Comparison of ENCODE assay signal across 17 cellular contexts in the genomic region with DNA sequence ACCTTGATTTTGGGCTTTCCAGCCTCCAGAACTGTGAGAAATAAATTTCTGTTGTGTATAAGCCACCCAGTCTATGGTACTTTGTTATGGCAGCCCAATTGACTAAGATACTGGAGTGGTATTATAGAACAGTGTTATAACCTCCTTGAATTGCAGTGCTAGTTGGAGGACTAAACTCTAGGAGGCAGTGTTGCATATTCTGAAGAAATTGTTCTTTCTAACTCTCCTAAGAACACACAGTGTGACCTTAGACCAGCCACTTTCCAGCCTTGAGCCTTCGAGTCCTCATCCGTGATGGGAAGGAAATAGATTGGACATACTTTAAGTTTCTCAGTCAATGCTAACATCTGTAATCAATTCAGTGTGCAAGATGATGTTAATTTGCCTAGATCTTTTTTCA. TPM values are rescaled to one million over a fixed set of nuclear protein-coding genes. Genes with fewer than 3 reads are reported as not detected.
A peak's percentile ranks its signal among the peaks of the same experiment; 100 is the strongest.
DNase-seq lines count a peak whose midpoint lies in the region; FAIRE-seq and TF ChIP-seq lines count a peak whose summit lies in the region.
"Had no signal": no experiment of that assay in that cellular context is flagged by ENCODE, and none has a peak within 500 bp of the region (broad histone marks: within the 10 kb centered on the region; RNA-seq: fewer than 3 reads in every experiment).

No MANE protein-coding gene starts in this region.

- H3K4me2 ChIP-seq in OCI-LY1 (ENCODE audit: low read length) (no peak overlapping the region), endothelial cell of umbilical vein (ENCODE audit: insufficient read depth, low read length) (no peak overlapping the region)
- H3K4me2 ChIP-seq: BLaER1 had no signal

- no peaks in the 10 kb centered on the region for H3K9me1 ChIP-seq in endothelial cell of umbilical vein (replicated peaks; ENCODE audit: control insufficient read depth, extremely low read depth, insufficient read depth, low read length)

- no peaks in the 10 kb centered on the region for H3K36me3 Mint-ChIP-seq in mesothelial cell of epicardium

- H3K4me3 ChIP-seq in OCI-LY1 (ENCODE audit: low read depth, low read length, poor library complexity, severe bottlenecking) (no peak overlapping the region), endothelial cell of umbilical vein (replicated peaks in 1 of 3; ENCODE audit: insufficient read depth in 1 of 3, low read depth in 1 of 3, low read length in 3 of 3) (no peak overlapping the region)
- H3K4me3 ChIP-seq: BLaER1, mucosa of descending colon had no signal

- H3K9me3 Mint-ChIP-seq in mesothelial cell of epicardium, result no peaks in the 10 kb centered on the region
- H3K9me3 Mint-ChIP-seq: central memory CD8-positive, alpha-beta T cell had no signal

- DNase-seq in endothelial cell of umbilical vein (ENCODE audit: low read depth, low spot score), result no peak
- no peak for DNase-seq in activated CD8-positive, alpha-beta memory T cell treated with anti-CD3 and anti-CD28 coated beads, Interleukin-2, amount 50 U/mL, for 4 hours
- no peak for DNase-seq in GM12892 (ENCODE audit: insufficient read length)
- DNase-seq in mesothelial cell of epicardium (ENCODE audit: low spot score in 2 of 2, unreplicated experiment in 2 of 2), result no peak
- no peak for DNase-seq in AG08396 (ENCODE audit: low spot score)
- DNase-seq: activated gamma-delta T cell treated with Interleukin-2 at 50 U/mL for 16 hours; mucosa of descending colon; NCI-H1048; NCI-H510A treated with DMSO at 0.1 percent for 48 hours; stimulated activated naive CD8-positive, alpha-beta T cell treated with anti-CD3 and anti-CD28 coated beads, Interleukin-15, Interleukin-2, amounts not matched to agents 100 U/mL and 50 U/mL, for 24 hours had no signal

- no peak overlapping the region for H3K27ac ChIP-seq in 22Rv1
- no peak overlapping the region for H3K27ac ChIP-seq in OCI-LY1 (ENCODE audit: low read depth, low read length, poor library complexity, severe bottlenecking)
- H3K27ac ChIP-seq in endothelial cell of umbilical vein (ENCODE audit: insufficient read depth, low read depth, low read length), result no peak overlapping the region
- H3K27ac ChIP-seq: BLaER1 had no signal

- H3K4me1 ChIP-seq in OCI-LY1 (ENCODE audit: insufficient read depth, low read length, severe bottlenecking), result no peaks in the 10 kb centered on the region
- no peaks in the 10 kb centered on the region for H3K4me1 ChIP-seq in endothelial cell of umbilical vein (ENCODE audit: control insufficient read depth, extremely low read depth, insufficient read depth, low read length)
- H3K4me1 ChIP-seq: BLaER1 had no signal

- no peak overlapping the region for H3K4me3 Mint-ChIP-seq in mesothelial cell of epicardium
- H3K4me3 Mint-ChIP-seq: central memory CD8-positive, alpha-beta T cell had no signal

- POLR2A ChIA-PET in endothelial cell of umbilical vein (lab: Charles Lee), result no interaction called here

- no peaks in the 10 kb centered on the region for H3K4me1 Mint-ChIP-seq in mesothelial cell of epicardium
- H3K4me1 Mint-ChIP-seq: central memory CD8-positive, alpha-beta T cell had no signal

- no peak overlapping the region for H2AFZ ChIP-seq in OCI-LY1 (ENCODE audit: low read length)
- H2AFZ ChIP-seq in endothelial cell of umbilical vein (ENCODE audit: low read depth, low read length), result no peak overlapping the region

- H3K27me3 ChIP-seq in OCI-LY1 (ENCODE audit: insufficient read depth, low read length), result no peaks in the 10 kb centered on the region
- H3K27me3 ChIP-seq in endothelial cell of umbilical vein (ENCODE audit: control insufficient read depth in 2 of 2, insufficient read depth in 2 of 2, low read length in 2 of 2), result no peaks in the 10 kb centered on the region
- H3K27me3 ChIP-seq: BLaER1 had no signal

- no peaks in the 10 kb centered on the region for H3K9me2 ChIP-seq in OCI-LY1 (ENCODE audit: low read depth, low read length)

- no peaks in the 10 kb centered on the region for H3F3A ChIP-seq in OCI-LY1 (ENCODE audit: insufficient read depth, low read length)

- intact Hi-C loops in endothelial cell of umbilical vein (cut with micrococcal nuclease), result no loop called here

- H3K79me2 ChIP-seq in OCI-LY1 (ENCODE audit: insufficient read depth, low read length) (no peaks in the 10 kb centered on the region), endothelial cell of umbilical vein (ENCODE audit: control insufficient read depth, insufficient read depth, low read length) (no peaks in the 10 kb centered on the region)

- TF ChIP-seq POLR2A in endothelial cell of umbilical vein (IDR thresholded peaks at IDR 0.05; ENCODE audit: low read depth, low read length), result no peak
- no peak for TF ChIP-seq POLR2A in GM12892 (IDR thresholded peaks at IDR 0.05; ENCODE audit: low read depth, low read length)

- H3K9ac ChIP-seq in OCI-LY1 (ENCODE audit: low read length) (no peak overlapping the region), endothelial cell of umbilical vein (replicated peaks; ENCODE audit: extremely low read depth, insufficient read depth, low read length) (no peak overlapping the region)
- H3K9ac ChIP-seq: BLaER1 had no signal

- H3K36me3 ChIP-seq in OCI-LY1 (ENCODE audit: insufficient read depth, low read length), result no peaks in the 10 kb centered on the region
- no peaks in the 10 kb centered on the region for H3K36me3 ChIP-seq in endothelial cell of umbilical vein (ENCODE audit: control insufficient read depth in 2 of 2, extremely low read depth in 1 of 2, insufficient read depth in 2 of 2, low read length in 2 of 2)
- H3K36me3 ChIP-seq: BLaER1 had no signal

- H4K20me1 ChIP-seq in OCI-LY1 (ENCODE audit: insufficient read depth, low read length) (no peaks in the 10 kb centered on the region), endothelial cell of umbilical vein (replicated peaks; ENCODE audit: control insufficient read depth, extremely low read depth, insufficient read depth, low read length) (no peaks in the 10 kb centered on the region)
- H4K20me1 ChIP-seq: BLaER1 had no signal

- dilution Hi-C loops in endothelial cell of umbilical vein (cut with MboI; ENCODE audit: extremely low pct_ligation_motif_present, low sequenced_read_pairs), result no loop called here

- no peaks in the 10 kb centered on the region for H3K27me3 Mint-ChIP-seq in mesothelial cell of epicardium (ENCODE audit: low read depth)
- H3K27me3 Mint-ChIP-seq: central memory CD8-positive, alpha-beta T cell had no signal

- no peaks in the 10 kb centered on the region for H3K9me3 ChIP-seq in OCI-LY1 (ENCODE audit: low read length)
- H3K9me3 ChIP-seq in endothelial cell of umbilical vein (replicated peaks; ENCODE audit: control insufficient read depth, insufficient read depth, low read length), result no peaks in the 10 kb centered on the region
- H3K9me3 ChIP-seq: mucosa of descending colon had no signal

- FAIRE-seq in endothelial cell of umbilical vein (lab: Jason Lieb, UNC) (peak; percentile 24), GM12892 (lab: Jason Lieb, UNC) (no peak)
- FAIRE-seq: G401.6 had no signal

- CTCF ChIA-PET in endothelial cell of umbilical vein (lab: Charles Lee), result no interaction called here

- BruUV-seq in endothelial cell of umbilical vein (replicated peaks; lab: Mats Ljungman, UMichigan), result no TSS peak

- TF ChIP-seq CTCF in 22Rv1 (IDR thresholded peaks at IDR 0.05) (peak; percentile 68), GM12874 (IDR thresholded peaks at IDR 0.05; ENCODE audit: insufficient read depth, low read depth, low read length) (peak; percentile 25; the same call in 1 of the 2 replicates), OCI-LY1 (IDR thresholded peaks at IDR 0.05; ENCODE audit: low read length) (peak; percentile 50), endothelial cell of umbilical vein (IDR thresholded peaks at IDR 0.05; ENCODE audit: extremely low read depth in 1 of 2, insufficient read depth in 1 of 2, low read depth in 1 of 2, low read length in 2 of 2) (no peak), mesothelial cell of epicardium (IDR thresholded peaks at IDR 0.05; ENCODE audit: unreplicated experiment) (no peak)

- no peak overlapping the region for H3K27ac Mint-ChIP-seq in mesothelial cell of epicardium

TF ChIP-seq in endothelial cell of umbilical vein, 7 proteins besides CTCF, POLR2A, EP300 and RAD21:
- TF ChIP-seq FOS (IDR thresholded peaks at IDR 0.05; ENCODE audit: borderline replicate concordance, insufficient read depth, low read length) (no peak), POLR2AphosphoS5 (IDR thresholded peaks at IDR 0.05; ENCODE audit: insufficient read depth, low read depth, low read length) (no peak), GATA2 (IDR thresholded peaks at IDR 0.05; ENCODE audit: insufficient read depth, insufficient read length, low read depth, low read length) (no peak), MYC (IDR thresholded peaks at IDR 0.05; ENCODE audit: low read depth, low read length) (no peak), JUN (IDR thresholded peaks at IDR 0.05; ENCODE audit: borderline replicate concordance, insufficient read depth, insufficient read length, low read depth) (no peak), EZH2 (IDR thresholded peaks at IDR 0.05; ENCODE audit: borderline replicate concordance, low read depth, low read length, severe bottlenecking) (no peak)
- TF ChIP-seq, protein P1, sequence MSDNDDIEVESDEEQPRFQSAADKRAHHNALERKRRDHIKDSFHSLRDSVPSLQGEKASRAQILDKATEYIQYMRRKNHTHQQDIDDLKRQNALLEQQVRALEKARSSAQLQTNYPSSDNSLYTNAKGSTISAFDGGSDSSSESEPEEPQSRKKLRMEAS (IDR thresholded peaks at IDR 0.05; ENCODE audit: insufficient read depth, insufficient read length), result no peak

RNA-seq across cellular contexts. Expression of a gene that starts 22.4 kb away (rescaled TPM):
- not detected in 2 replicates for total RNA-seq in endothelial cell of umbilical vein
- polyA plus RNA-seq in endothelial cell of umbilical vein, result not detected in 2 replicates
- not detected in 2 replicates for polyA plus RNA-seq in endothelial cell of umbilical vein (2011; cell fraction: cytosol; rRNA removed)
- polyA plus RNA-seq in endothelial cell of umbilical vein (2011; cell fraction: nucleus; rRNA removed), result not detected in 2 replicates
- polyA plus RNA-seq in endothelial cell of umbilical vein (2012), result not detected in 2 replicates
- polyA minus RNA-seq in endothelial cell of umbilical vein, result not detected in 2 replicates
- not detected for polyA minus RNA-seq in endothelial cell of umbilical vein (2011; cell fraction: cytosol; rRNA and poly(A)+ RNA removed)
- not detected in 2 replicates for polyA minus RNA-seq in endothelial cell of umbilical vein (2011; cell fraction: nucleus; rRNA and poly(A)+ RNA removed)
- not detected for polyA plus RNA-seq in GM12892 (2012; ENCODE audit: missing spikeins)
- total RNA-seq in mesothelial cell of epicardium, result not detected in 3 replicates
- total RNA-seq: mucosa of descending colon, pulmonary artery endothelial cell had no signal

RNA-seq across cellular contexts. Expression of a gene that starts 47.8 kb away (rescaled TPM):
- total RNA-seq in endothelial cell of umbilical vein (245 and 256 TPM in 2 replicates), mesothelial cell of epicardium (215 to 223 TPM (median 220 TPM) in 3 replicates)
- polyA plus RNA-seq in endothelial cell of umbilical vein, result 130 and 138 TPM in 2 replicates
- 195 and 197 TPM in 2 replicates for polyA plus RNA-seq in endothelial cell of umbilical vein (2011; cell fraction: cytosol; rRNA removed)
- 246 and 291 TPM in 2 replicates for polyA plus RNA-seq in endothelial cell of umbilical vein (2011; cell fraction: nucleus; rRNA removed)
- polyA plus RNA-seq in endothelial cell of umbilical vein (2012), result 244 and 354 TPM in 2 replicates
- 189 and 219 TPM in 2 replicates for polyA minus RNA-seq in endothelial cell of umbilical vein
- 164 TPM for polyA minus RNA-seq in endothelial cell of umbilical vein (2011; cell fraction: cytosol; rRNA and poly(A)+ RNA removed)
- 135 and 181 TPM in 2 replicates for polyA minus RNA-seq in endothelial cell of umbilical vein (2011; cell fraction: nucleus; rRNA and poly(A)+ RNA removed)
- 260 TPM for polyA plus RNA-seq in GM12892 (2012; ENCODE audit: missing spikeins)

Comparison
In these comparisons a context has a peak if more than half of its experiments do, and no peak if none do; other contexts are left out.
1. CTCF ChIP-seq: peak in 22Rv1 (single experiment), GM12874 (single experiment) and OCI-LY1 (single experiment); none in endothelial cell of umbilical vein (0 of 2) and mesothelial cell of epicardium (single experiment).